Comparison of ENCODE assay signal across 8 cellular contexts in genomic region chr1:51989582-51990477, GRCh38. TPM values are rescaled to one million over a fixed set of nuclear protein-coding genes. Genes with fewer than 3 reads are reported as not detected.
DNase-seq lines count a peak whose midpoint lies in the region; ATAC-seq lines count a peak whose summit lies in the region.

No MANE protein-coding gene starts in this region.

- H3K27ac ChIP-seq in right cardiac atrium (ENCODE audit: low read length): no peak overlapping the region
- H3K27ac ChIP-seq in skin epidermis: no peak overlapping the region

- H3K36me3 Mint-ChIP-seq in T-cell: no peaks in the 10 kb centered on the region

- H3K4me1 Mint-ChIP-seq in T-cell: peaks cover 12 to 26% (median 22%) of the 10 kb centered on the region in 3 donors

- no peaks in the 10 kb centered on the region for H3K4me1 ChIP-seq in right cardiac atrium (ENCODE audit: control insufficient read depth, insufficient read depth, low read length)

- 9% methylated on average over 47 of the region's 47 CpGs for WGBS in right cardiac atrium

- H3K9me3 Mint-ChIP-seq in T-cell: no peaks in the 10 kb centered on the region

- H3K9me3 ChIP-seq in right cardiac atrium (ENCODE audit: control insufficient read depth, low read length): no peaks in the 10 kb centered on the region

- H3K4me3 ChIP-seq in right cardiac atrium (ENCODE audit: low read length) (peak overlapping the region; percentile 79), skin epidermis (peak overlapping the region; percentile 17 to 55 (median 35))

- POLR2A ChIA-PET in T-cell (lab: Charles Lee): no interaction called here

- ATAC-seq in T-cell (replicated peaks in 1 of 4) (no peak), right cardiac atrium (no peak), GM18519 (IDR thresholded peaks at IDR 0.05; ENCODE audit: low FRiP score, unreplicated experiment) (no peak), HG02870 (IDR thresholded peaks at IDR 0.05; ENCODE audit: unreplicated experiment) (no peak)

- no peaks in the 10 kb centered on the region for H3K27me3 ChIP-seq in right cardiac atrium (ENCODE audit: control insufficient read depth, insufficient read depth)

- H3K4me3 Mint-ChIP-seq in T-cell: peak overlapping the region; percentile 41 to 84 (median 53)

- no peak overlapping the region for H3K27ac Mint-ChIP-seq in T-cell

- intact Hi-C loops in right cardiac atrium (cut with DNase I): no loop called here

- H3K27me3 Mint-ChIP-seq in T-cell: peaks cover 31 to 37% of the 10 kb centered on the region in 2 donors

- DNase-seq in DMS53 (lab: John Stamatoyannopoulos, UW): peak; percentile 56
- DNase-seq in DMS53 treated with DMSO at 0.1 percent for 48 hours (lab: John Stamatoyannopoulos, UW; ENCODE audit: unreplicated experiment): no peak
- peak in 5 of 34 experiments; percentile 0 to 14 (median 2) for DNase-seq in T-cell
- DNase-seq in right cardiac atrium: peak in 1 of 3 donors; percentile 40
- DNase-seq in midbrain (lab: John Stamatoyannopoulos, UW): no peak

- CTCF ChIA-PET in T-cell (lab: Charles Lee): interaction anchor here in 1 of 2 donors (0.7 kb wide), 1 partner anchor 18 kb away, joined by 4 read pairs; no protein-coding TSS in a partner anchor

RNA-seq across cellular contexts. Expression of gene RAB3B, which starts 0.7 kb away (rescaled TPM):
- total RNA-seq in T-cell: under 1 TPM in 4 of 5 donors, not detected in 1; 0.02 to 0.18 (median 0.06) TPM
- under 1 TPM in 1 of 4 donors, not detected in 3; 0.06 TPM for total RNA-seq in right cardiac atrium
- 0.02 TPM for polyA plus RNA-seq in right cardiac atrium

RNA-seq across cellular contexts. Expression of gene KTI12, which starts 43.8 kb away (rescaled TPM):
- total RNA-seq in T-cell (10 to 100 TPM; 15.3 to 25.4 (median 18.1) TPM), right cardiac atrium (1 to 10 TPM; 3.5 to 5.4 (median 3.9) TPM)
- polyA plus RNA-seq in right cardiac atrium: 4.4 TPM
